In the genomic region with DNA sequence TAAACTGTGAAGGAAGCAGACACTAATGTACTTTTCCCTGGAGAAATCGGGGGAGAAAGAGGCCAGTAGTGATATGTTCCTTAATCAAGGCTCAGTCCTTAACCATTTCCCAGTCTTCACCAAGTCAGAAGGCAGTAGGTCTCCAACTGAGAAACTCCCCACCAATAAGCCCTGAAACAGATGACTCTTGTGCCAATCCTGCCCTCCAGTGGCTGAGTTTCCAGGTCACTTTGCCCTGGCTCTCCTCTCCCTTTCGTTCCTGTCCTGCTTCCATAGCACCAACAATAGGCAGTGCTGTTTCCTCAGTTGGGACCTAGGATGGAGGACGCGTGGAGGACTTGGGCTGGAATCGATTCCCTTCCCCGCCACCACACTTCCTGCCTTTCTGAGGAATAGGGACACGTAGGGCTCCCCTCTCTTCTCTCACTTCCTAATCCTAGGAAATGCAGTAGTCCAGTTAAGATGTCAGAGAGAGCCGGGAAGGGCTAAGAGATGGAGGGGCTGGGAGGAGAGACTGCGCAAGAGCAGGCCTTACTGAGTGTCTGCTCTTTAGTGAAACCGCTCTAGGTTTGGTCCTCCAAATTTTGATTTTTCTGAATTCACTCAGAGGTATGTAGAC, we compare ENCODE assay signal across 9 cellular contexts. TPM values are rescaled to one million over a fixed set of nuclear protein-coding genes. Genes with fewer than 3 reads are reported as not detected.
DNase-seq lines count a peak whose midpoint lies in the region; ATAC-seq and TF ChIP-seq lines count a peak whose summit lies in the region.
"Had no signal": no experiment of that assay in that cellular context is flagged by ENCODE, and none has a peak within 500 bp of the region (broad histone marks: within the 10 kb centered on the region; RNA-seq: fewer than 3 reads in every experiment).

No MANE protein-coding gene starts in this region.

- POLR2A ChIA-PET in CD8-positive, alpha-beta T cell (lab: Charles Lee): no interaction called here

- H3K36me3 ChIP-seq in left lung: no peaks in the 10 kb centered on the region
- no peaks in the 10 kb centered on the region for H3K36me3 ChIP-seq in CD8-positive, alpha-beta T cell (ENCODE audit: insufficient read depth, low read length)

- H3K4me1 Mint-ChIP-seq in HFFc6 (ENCODE audit: low read depth): peaks cover 18% of the 10 kb centered on the region
- H3K4me1 Mint-ChIP-seq in CD8-positive, alpha-beta T cell (ENCODE audit: low read depth): no peaks in the 10 kb centered on the region

- H3K9me3 Mint-ChIP-seq in HFFc6: no peaks in the 10 kb centered on the region
- H3K9me3 Mint-ChIP-seq in CD8-positive, alpha-beta T cell: no peaks in the 10 kb centered on the region
- H3K9me3 Mint-ChIP-seq: dendritic cell treated with granulocyte-macrophage colony-stimulating factor and Interleukin-4, amounts not matched to agents 40 ng/mL and 50 ng/mL, for 4 days had no signal

- H3K36me3 Mint-ChIP-seq in HFFc6 (ENCODE audit: low read depth): peaks cover 27% of the 10 kb centered on the region
- H3K36me3 Mint-ChIP-seq in CD8-positive, alpha-beta T cell: no peaks in the 10 kb centered on the region

- no peaks in the 10 kb centered on the region for H3K4me1 ChIP-seq in left lung
- H3K4me1 ChIP-seq in CD8-positive, alpha-beta T cell (ENCODE audit: insufficient read depth, low read length): no peaks in the 10 kb centered on the region

- no peak overlapping the region for H3K27ac ChIP-seq in left lung
- no peak overlapping the region for H3K27ac ChIP-seq in CD8-positive, alpha-beta T cell (ENCODE audit: low read depth, low read length)

- H3K27ac Mint-ChIP-seq in HFFc6: no peak overlapping the region; the same call in 1 of the 2 replicates
- no peak overlapping the region for H3K27ac Mint-ChIP-seq in CD8-positive, alpha-beta T cell
- H3K27ac Mint-ChIP-seq: dendritic cell treated with granulocyte-macrophage colony-stimulating factor and Interleukin-4, amounts not matched to agents 40 ng/mL and 50 ng/mL, for 4 days had no signal

- CTCF ChIA-PET in CD8-positive, alpha-beta T cell (lab: Charles Lee): interaction anchor here (1.1 kb wide), 1 partner anchor 353 kb away, joined by 3 read pairs; no protein-coding TSS in a partner anchor

- no peaks in the 10 kb centered on the region; the same call in 1 of the 2 replicates for H3K27me3 Mint-ChIP-seq in HFFc6 (ENCODE audit: insufficient read depth)
- H3K27me3 Mint-ChIP-seq in CD8-positive, alpha-beta T cell (ENCODE audit: low read depth): peaks cover 22% of the 10 kb centered on the region

- no peaks in the 10 kb centered on the region for H3K9me3 ChIP-seq in left lung
- H3K9me3 ChIP-seq in CD8-positive, alpha-beta T cell (ENCODE audit: low read length): no peaks in the 10 kb centered on the region

- peak; percentile 67 for TF ChIP-seq CTCF in HFFc6 (IDR thresholded peaks at IDR 0.05)
- TF ChIP-seq CTCF in astrocyte of the spinal cord (IDR thresholded peaks at IDR 0.05; ENCODE audit: low read depth, low read length): peak; percentile 70
- no peak for TF ChIP-seq CTCF in left lung (IDR thresholded peaks at IDR 0.05)
- TF ChIP-seq CTCF in CD8-positive, alpha-beta T cell (IDR thresholded peaks at IDR 0.05): no peak

- in situ Hi-C loops in astrocyte of the spinal cord (cut with HindIII; ENCODE audit: low sequenced_read_pairs): no loop called here

- DNase-seq in NCI-H2171 treated with DMSO at 0.1 percent for 48 hours (lab: John Stamatoyannopoulos, UW) (peak; percentile 33), NCI-H2171 (lab: John Stamatoyannopoulos, UW) (no peak), HFFc6 (no peak), NCI-H748 treated with DMSO at 0.1 percent for 48 hours (lab: John Stamatoyannopoulos, UW) (peak; percentile 39), astrocyte of the spinal cord (ENCODE audit: low read depth, low spot score) (peak; percentile 75), left lung (no peak)
- DNase-seq in CD8-positive, alpha-beta T cell: no peak

- H3K4me3 Mint-ChIP-seq in HFFc6: no peak overlapping the region
- H3K4me3 Mint-ChIP-seq in CD8-positive, alpha-beta T cell: no peak overlapping the region
- H3K4me3 Mint-ChIP-seq: dendritic cell treated with granulocyte-macrophage colony-stimulating factor and Interleukin-4, amounts not matched to agents 40 ng/mL and 50 ng/mL, for 4 days had no signal

- intact Hi-C loops in left lung (cut with DNase I): no loop called here
- intact Hi-C loops in CD8-positive, alpha-beta T cell (cut with DNase I, micrococcal nuclease): loop anchor here (5.0 kb wide), 2 partner anchors 351 to 421 kb away; no protein-coding TSS in a partner anchor

- ATAC-seq in left lung: peak; percentile 56
- no peak for ATAC-seq in CD8-positive, alpha-beta T cell
- no peak for ATAC-seq in GM21360 (IDR thresholded peaks at IDR 0.05; ENCODE audit: unreplicated experiment)

- H3K4me3 ChIP-seq in astrocyte of the spinal cord (ENCODE audit: low read depth, low read length): no peak overlapping the region
- H3K4me3 ChIP-seq in left lung: no peak overlapping the region
- no peak overlapping the region for H3K4me3 ChIP-seq in CD8-positive, alpha-beta T cell (ENCODE audit: low read depth, low read length)

- peaks cover 0 to 4% of the 10 kb centered on the region in 2 donors for H3K27me3 ChIP-seq in left lung
- H3K27me3 ChIP-seq in CD8-positive, alpha-beta T cell (ENCODE audit: insufficient read depth, low read length): no peaks in the 10 kb centered on the region

RNA-seq across cellular contexts. Expression of a gene that starts 23.4 kb away (rescaled TPM):
- under 1 TPM in 2 of 6 experiments, not detected in 4; 0.11 to 0.12 TPM for total RNA-seq in HFFc6 (2021; fragmentation: NEBNext Ultra II Directional; extraction: Animal tissue kit (Norgen Biotek cat#: 25700))
- not detected for total RNA-seq in left lung
- not detected for total RNA-seq in CD8-positive, alpha-beta T cell

Comparison
In these comparisons a context has a peak if more than half of its experiments do, and no peak if none do; other contexts are left out.
1. DNase-seq: peak in NCI-H2171 treated with DMSO at 0.1 percent for 48 hours (single experiment), NCI-H748 treated with DMSO at 0.1 percent for 48 hours (single experiment) and astrocyte of the spinal cord (single experiment); none in NCI-H2171 (single experiment), HFFc6 (single experiment), left lung (0 of 2) and CD8-positive, alpha-beta T cell (0 of 7).
2. CTCF ChIP-seq: peak in HFFc6 (single experiment) and astrocyte of the spinal cord (single experiment); none in left lung (0 of 2) and CD8-positive, alpha-beta T cell (single experiment).
3. intact Hi-C loops: an anchor here in CD8-positive, alpha-beta T cell (5.0 kb wide); none called in left lung.